In the genomic region with DNA sequence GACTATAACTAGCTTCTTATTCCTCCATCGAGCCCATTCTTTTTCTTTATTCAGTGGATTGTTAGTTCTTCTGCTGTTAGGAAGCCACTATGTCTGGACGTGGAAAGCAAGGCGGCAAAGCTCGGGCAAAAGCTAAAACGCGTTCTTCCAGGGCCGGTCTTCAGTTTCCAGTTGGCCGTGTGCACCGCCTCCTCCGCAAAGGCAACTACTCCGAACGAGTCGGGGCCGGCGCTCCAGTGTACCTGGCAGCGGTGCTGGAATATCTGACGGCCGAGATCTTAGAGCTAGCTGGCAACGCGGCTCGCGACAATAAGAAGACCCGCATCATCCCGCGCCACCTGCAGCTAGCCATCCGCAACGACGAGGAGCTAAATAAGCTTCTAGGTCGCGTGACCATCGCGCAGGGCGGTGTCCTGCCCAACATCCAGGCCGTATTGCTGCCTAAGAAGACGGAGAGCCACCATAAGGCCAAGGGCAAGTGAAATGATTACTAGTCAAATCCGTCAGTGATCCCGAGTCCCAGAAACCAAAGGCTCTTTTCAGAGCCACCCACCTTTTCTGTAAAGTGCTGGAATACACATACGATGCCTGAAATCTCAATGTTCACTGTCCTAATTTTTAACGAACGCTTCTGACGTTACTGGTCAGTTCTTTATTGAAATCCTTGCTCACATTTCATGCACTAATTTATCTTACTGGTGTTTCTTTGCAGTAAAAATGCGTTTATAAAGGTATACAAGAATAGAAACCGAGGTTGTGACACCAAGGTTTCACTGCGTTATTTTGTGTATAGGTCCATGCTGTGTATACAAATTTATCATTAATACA, we compare ENCODE assay signal across 8 cellular contexts.
DNase-seq lines count a peak whose midpoint lies in the region; ATAC-seq and TF ChIP-seq lines count a peak whose summit lies in the region.

No MANE protein-coding gene starts in this region.

- DNase-seq in GM12865 (ENCODE audit: low read depth): peak; percentile 96
- DNase-seq in NCI-H774 (lab: John Stamatoyannopoulos, UW): peak; percentile 84
- peak; percentile 61 for DNase-seq in activated T-cell treated with anti-CD3 and anti-CD28 coated beads for 1 hour (ENCODE audit: low read depth)
- DNase-seq in epithelial cell of proximal tubule (ENCODE audit: low read depth): no peak
- peak; percentile 79 for DNase-seq in natural killer cell
- DNase-seq in NCI-H1048 (lab: John Stamatoyannopoulos, UW): no peak

- no peaks in the 10 kb centered on the region for H3K9me3 Mint-ChIP-seq in natural killer cell

- H3K27ac Mint-ChIP-seq in natural killer cell: no peak overlapping the region

- H3K27me3 Mint-ChIP-seq in natural killer cell (ENCODE audit: low read depth in 2 of 2): no peaks in the 10 kb centered on the region

- intact Hi-C loops in natural killer cell (cut with micrococcal nuclease): loop anchor here (1.0 to 2.0 kb wide), 9 partner anchors 12 to 93 kb away; a partner anchor contains a TSS

- H3K27me3 ChIP-seq in thymus (ENCODE audit: control insufficient read depth, insufficient read depth): no peaks in the 10 kb centered on the region

- ATAC-seq in HG02885 (IDR thresholded peaks at IDR 0.05; ENCODE audit: poor library complexity, unreplicated experiment) (peak; percentile 44), natural killer cell (peak; percentile 60 to 72 (median 65))

- H3K4me1 Mint-ChIP-seq in natural killer cell: no peaks in the 10 kb centered on the region

- H3K36me3 Mint-ChIP-seq in natural killer cell: no peaks in the 10 kb centered on the region

- no peaks in the 10 kb centered on the region for H3K36me3 ChIP-seq in thymus (ENCODE audit: control insufficient read depth, insufficient read depth)

- peaks cover 10% of the 10 kb centered on the region for H3K4me1 ChIP-seq in thymus (ENCODE audit: control insufficient read depth, insufficient read depth, low read length)

- H3K27ac ChIP-seq in thymus (ENCODE audit: low read depth): peak overlapping the region; percentile 100

- WGBS in thymus: under 1% methylated on average over 44 of the region's 44 CpGs

- no peaks in the 10 kb centered on the region for H3K9me3 ChIP-seq in thymus (ENCODE audit: control insufficient read depth)

- H3K4me3 ChIP-seq in GM12865 (ENCODE audit: low read depth, low read length) (peak overlapping the region; percentile 56), epithelial cell of proximal tubule (ENCODE audit: low read depth, low read length) (peak overlapping the region; percentile 63), thymus (ENCODE audit: low read length) (peak overlapping the region; percentile 79)

- no peak overlapping the region for H3K4me3 Mint-ChIP-seq in natural killer cell

- TF ChIP-seq CTCF in GM12865 (IDR thresholded peaks at IDR 0.05; ENCODE audit: insufficient read depth, low read depth, low read length, missing control alignments): no peak
- TF ChIP-seq CTCF in epithelial cell of proximal tubule (conservative IDR thresholded peaks at IDR 0.05; ENCODE audit: low read depth, low read length): no peak
- TF ChIP-seq CTCF in natural killer cell (IDR thresholded peaks at IDR 0.05): peak; percentile 41

Comparison
In these comparisons a context has a peak if more than half of its experiments do, and no peak if none do; other contexts are left out.
1. DNase-seq: peak in GM12865 (single experiment), NCI-H774 (single experiment), activated T-cell treated with anti-CD3 and anti-CD28 coated beads for 1 hour (single experiment) and natural killer cell (single experiment); none in epithelial cell of proximal tubule (single experiment) and NCI-H1048 (single experiment).
2. Peak in every context shown above with its lines, with median percentiles within 50 percentile points of each other: H3K4me3 ChIP-seq.